Comparison of ENCODE assay signal across 12 cellular contexts in genomic region chr2:197497301-197497700, GRCh38. TPM values are rescaled to one million over a fixed set of nuclear protein-coding genes. Genes with fewer than 3 reads are reported as not detected.
DNase-seq lines count a peak whose midpoint lies in the region; TF ChIP-seq lines count a peak whose summit lies in the region.
"Had no signal": no experiment of that assay in that cellular context is flagged by ENCODE, and none has a peak within 500 bp of the region (broad histone marks: within the 10 kb centered on the region; RNA-seq: fewer than 3 reads in every experiment).

No MANE protein-coding gene starts in this region.

- no peaks in the 10 kb centered on the region for H3K27me3 ChIP-seq in OCI-LY1 (ENCODE audit: insufficient read depth, low read length)
- no peaks in the 10 kb centered on the region for H3K27me3 ChIP-seq in uterus

- peak overlapping the region; percentile 97 for H3K4me3 Mint-ChIP-seq in neural crest cell

- H3K9me2 ChIP-seq in OCI-LY1 (ENCODE audit: low read depth, low read length): no peaks in the 10 kb centered on the region

- no peaks in the 10 kb centered on the region for H3K9me3 Mint-ChIP-seq in neural crest cell

- H3K27ac Mint-ChIP-seq in neural crest cell (ENCODE audit: unreplicated experiment): no peak overlapping the region

- TF ChIP-seq POLR2A in uterus (IDR thresholded peaks at IDR 0.05): no peak

- no peaks in the 10 kb centered on the region for H4K20me1 ChIP-seq in OCI-LY1 (ENCODE audit: insufficient read depth, low read length)

- H3K4me1 Mint-ChIP-seq in neural crest cell: peaks cover 52% of the 10 kb centered on the region

- H3K36me3 ChIP-seq in OCI-LY1 (ENCODE audit: insufficient read depth, low read length) (peaks cover 90% of the 10 kb centered on the region), uterus (no peaks in the 10 kb centered on the region)

- H3K27me3 Mint-ChIP-seq in neural crest cell (ENCODE audit: low read depth): no peaks in the 10 kb centered on the region

- H3K4me3 ChIP-seq in GM12864 (ENCODE audit: low read depth, low read length): peak overlapping the region; percentile 100
- H3K4me3 ChIP-seq in OCI-LY1 (ENCODE audit: low read depth, low read length, poor library complexity, severe bottlenecking): peak overlapping the region; percentile 83
- H3K4me3 ChIP-seq in coronary artery: peak overlapping the region; percentile 93
- no peak overlapping the region for H3K4me3 ChIP-seq in uterus
- H3K4me3 ChIP-seq: prostate gland had no signal

- peaks cover 68% of the 10 kb centered on the region for H3K79me2 ChIP-seq in OCI-LY1 (ENCODE audit: insufficient read depth, low read length)

- peak overlapping the region; percentile 92 for H3K4me2 ChIP-seq in OCI-LY1 (ENCODE audit: low read length)

- H3K4me1 ChIP-seq in OCI-LY1 (ENCODE audit: insufficient read depth, low read length, severe bottlenecking) (peaks cover 42% of the 10 kb centered on the region), uterus (peaks cover 0 to 13% of the 10 kb centered on the region in 2 donors)
- H3K4me1 ChIP-seq: prostate gland had no signal

- intact Hi-C loops in uterus (cut with DNase I; ENCODE audit: low total_unique reads): loop anchor here (10.0 kb wide), 1 partner anchor 62 kb away; the partner anchor contains the start of gene SF3B1

- H3K36me3 Mint-ChIP-seq in neural crest cell (ENCODE audit: low read depth): peaks cover 41% of the 10 kb centered on the region

- H3K27ac ChIP-seq in OCI-LY1 (ENCODE audit: low read depth, low read length, poor library complexity, severe bottlenecking) (no peak overlapping the region), coronary artery (no peak overlapping the region), uterus (peak overlapping the region in 1 of 2 donors; percentile 99)

- peak overlapping the region; percentile 96 for H3K9ac ChIP-seq in OCI-LY1 (ENCODE audit: low read length)

- no peak overlapping the region for H2AFZ ChIP-seq in OCI-LY1 (ENCODE audit: low read length)

- TF ChIP-seq CTCF in GM12864 (IDR thresholded peaks at IDR 0.05; ENCODE audit: low read depth, low read length, missing control alignments) (no peak), OCI-LY1 (IDR thresholded peaks at IDR 0.05; ENCODE audit: low read length) (no peak), coronary artery (IDR thresholded peaks at IDR 0.05) (no peak), neural crest cell (conservative IDR thresholded peaks at IDR 0.05) (no peak), uterus (IDR thresholded peaks at IDR 0.05) (no peak)

- no peak for DNase-seq in GM12864 (ENCODE audit: low read depth)
- DNase-seq in coronary artery (ENCODE audit: low spot score): no peak
- DNase-seq in neural crest cell (ENCODE audit: low read depth, low spot score): no peak
- no peak for DNase-seq in NCI-H1436 (lab: John Stamatoyannopoulos, UW)
- no peak for DNase-seq in DMS 273 (lab: John Stamatoyannopoulos, UW; ENCODE audit: unreplicated experiment)
- DNase-seq in stimulated activated CD4-positive, alpha-beta T cell treated with anti-CD3 and anti-CD28 coated beads, Interleukin-4, amount 100 ng/mL, for 1 hour: no peak
- no peak for DNase-seq in uterus
- DNase-seq: anterior cingulate cortex, NCI-H2081 treated with DMSO at 0.1 percent for 48 hours, T1000 had no signal

- no peaks in the 10 kb centered on the region; the same call in 1 of the 2 replicates for H3F3A ChIP-seq in OCI-LY1 (ENCODE audit: insufficient read depth, low read length)

- H3K9me3 ChIP-seq in OCI-LY1 (ENCODE audit: low read length) (no peaks in the 10 kb centered on the region), uterus (no peaks in the 10 kb centered on the region)
- H3K9me3 ChIP-seq: prostate gland had no signal

RNA-seq across cellular contexts. Expression of gene HSPD1, which starts 2.3 kb away (rescaled TPM):
- total RNA-seq in neural crest cell (563 and 569 TPM in 2 replicates), uterus (100 to 1,000 TPM in 3 of 4 donors, 10 to 100 TPM in 1; 76.8 to 258 (median 161) TPM)

RNA-seq across cellular contexts. Expression of gene HSPE1, which starts 2.9 kb away (rescaled TPM):
- total RNA-seq in neural crest cell (186 and 203 TPM in 2 replicates), uterus (10 to 100 TPM; 22.3 to 55.0 (median 39.4) TPM)

RNA-seq across cellular contexts. Expression of gene MOB4, which starts 18.6 kb away (rescaled TPM):
- total RNA-seq in neural crest cell: 28.0 and 32.2 TPM in 2 replicates
- total RNA-seq in uterus: 10 to 100 TPM; 23.3 to 58.6 (median 43.0) TPM

RNA-seq across cellular contexts. Expression of gene COQ10B, which starts 43.9 kb away (rescaled TPM):
- 9.1 and 9.4 TPM in 2 replicates for total RNA-seq in neural crest cell
- 10 to 100 TPM; 23.8 to 34.1 (median 28.5) TPM for total RNA-seq in uterus

Comparison
In these comparisons a context has a peak if more than half of its experiments do, and no peak if none do; other contexts are left out.
1. H3K4me3 ChIP-seq: peak in GM12864 (single experiment), OCI-LY1 (single experiment) and coronary artery (single experiment); none in uterus (0 of 2).